In the genomic region with DNA sequence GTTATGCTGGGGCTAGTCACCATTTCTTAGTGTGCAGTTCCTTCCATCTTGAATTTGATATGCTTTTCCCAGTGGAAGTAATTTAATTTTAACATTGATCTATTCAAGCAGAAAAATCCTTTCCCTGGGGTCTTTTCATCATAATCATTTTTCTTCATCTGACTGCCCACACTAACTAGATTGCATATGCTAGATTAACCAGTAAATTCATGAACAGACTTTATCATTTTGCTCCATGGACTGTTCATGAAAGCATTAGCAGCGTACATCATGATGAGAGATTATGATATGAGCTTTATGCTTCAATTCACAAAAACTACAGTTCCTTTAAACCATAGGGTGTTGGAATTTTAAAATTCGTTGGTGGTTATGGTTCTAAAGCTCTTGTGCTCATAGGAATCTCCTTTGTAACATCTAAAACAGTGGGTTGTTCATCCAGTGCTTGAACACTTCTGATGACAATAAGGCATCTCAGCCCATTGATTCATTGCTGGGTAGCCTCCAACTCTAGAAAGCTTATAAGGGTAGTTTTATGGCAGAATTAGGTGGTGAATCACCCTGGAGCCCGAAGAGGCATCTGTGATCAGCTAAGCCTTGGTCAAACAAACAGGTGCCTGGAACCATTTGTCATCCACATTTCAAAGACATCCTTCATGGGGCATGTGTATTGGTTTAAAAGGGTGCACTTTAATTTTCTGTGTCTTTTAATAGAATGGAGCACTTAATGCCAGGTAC, we compare ENCODE assay signal across 16 cellular contexts.
DNase-seq lines count a peak whose midpoint lies in the region; ATAC-seq, FAIRE-seq and TF ChIP-seq lines count a peak whose summit lies in the region.
"Had no signal": no experiment of that assay in that cellular context is flagged by ENCODE, and none has a peak within 500 bp of the region (broad histone marks: within the 10 kb centered on the region; RNA-seq: fewer than 3 reads in every experiment).

No MANE protein-coding gene starts in this region.

- H3K27me3 ChIP-seq in SJCRH30 = no peaks in the 10 kb centered on the region
- no peaks in the 10 kb centered on the region for H3K27me3 ChIP-seq in foreskin keratinocyte
- H3K27me3 ChIP-seq: gastroesophageal sphincter, sigmoid colon had no signal

- no peak overlapping the region for H3K27ac ChIP-seq in SJCRH30
- H3K27ac ChIP-seq in foreskin keratinocyte = no peak overlapping the region
- H3K27ac ChIP-seq: gastroesophageal sphincter, sigmoid colon had no signal

- no peak for TF ChIP-seq POLR2A in GM12891 (IDR thresholded peaks at IDR 0.05; ENCODE audit: low read depth, low read length)

- DNase-seq in COLO829 (ENCODE audit: low spot score) = peak; percentile 45
- peak; percentile 94 for DNase-seq in LHCN-M2 (ENCODE audit: low read depth)
- DNase-seq in SJCRH30 = peak; percentile 16 to 39
- DNase-seq in foreskin keratinocyte = peak in 1 of 2 donors; percentile 17
- DNase-seq in dedifferentiated amniotic fluid mesenchymal stem cell (ENCODE audit: extremely low spot score) = no peak
- DNase-seq in GM12891 (ENCODE audit: insufficient read length, low spot score) = no peak
- DNase-seq: CD4-positive, CD25-positive, alpha-beta regulatory T cell; cortex of kidney; NCI-H1048; OCI-M1; sigmoid colon had no signal

- no peak for TF ChIP-seq CTCF in foreskin keratinocyte (conservative IDR thresholded peaks at IDR 0.05)

- ATAC-seq in foreskin keratinocyte = peak; percentile 75
- ATAC-seq in GM18909 (IDR thresholded peaks at IDR 0.05; ENCODE audit: poor library complexity, unreplicated experiment) = no peak
- ATAC-seq in GM19452 (IDR thresholded peaks at IDR 0.05; ENCODE audit: unreplicated experiment) = no peak
- ATAC-seq: gastroesophageal sphincter; left lobe of liver; natural killer cell treated with Interleukin-12 subunit alpha and Interleukin-12 subunit beta and Interleukin-15 and Interleukin-18, amount 100 ng/mL, for 72 hours had no signal

- no peak for FAIRE-seq in GM12891 (lab: Jason Lieb, UNC)

- H3K9me3 ChIP-seq in SJCRH30 (replicated peaks) = no peaks in the 10 kb centered on the region
- H3K9me3 ChIP-seq: gastroesophageal sphincter, sigmoid colon had no signal

- no peaks in the 10 kb centered on the region for H3K4me1 ChIP-seq in SJCRH30
- H3K4me1 ChIP-seq in foreskin keratinocyte = peaks cover 15% of the 10 kb centered on the region
- H3K4me1 ChIP-seq: gastroesophageal sphincter, sigmoid colon had no signal

- no peaks in the 10 kb centered on the region for H3K36me3 ChIP-seq in SJCRH30
- H3K36me3 ChIP-seq: gastroesophageal sphincter, sigmoid colon had no signal

- no peak overlapping the region for H3K4me3 ChIP-seq in SJCRH30
- H3K4me3 ChIP-seq: gastroesophageal sphincter, sigmoid colon had no signal

TF ChIP-seq in GM12891, 5 proteins besides CTCF, POLR2A, EP300 and RAD21:
- TF ChIP-seq POU2F2 (IDR thresholded peaks at IDR 0.05; ENCODE audit: low read depth, low read length) (no peak), PAX5 (IDR thresholded peaks at IDR 0.05; ENCODE audit: insufficient read depth, low read length, severe bottlenecking) (no peak), POLR2AphosphoS5 (IDR thresholded peaks at IDR 0.05; ENCODE audit: low read depth, low read length) (no peak), TAF1 (IDR thresholded peaks at IDR 0.05; ENCODE audit: low read depth, low read length) (no peak), SPI1 (IDR thresholded peaks at IDR 0.05; ENCODE audit: low read depth, low read length) (no peak)

Comparison
In these comparisons a context has a peak if more than half of its experiments do, and no peak if none do; other contexts are left out.
1. DNase-seq: peak in COLO829 (single experiment), LHCN-M2 (single experiment) and SJCRH30 (2 of 2); none in dedifferentiated amniotic fluid mesenchymal stem cell (single experiment) and GM12891 (single experiment).